Comparison of ENCODE assay signal across 1 cellular context in the genomic region with DNA sequence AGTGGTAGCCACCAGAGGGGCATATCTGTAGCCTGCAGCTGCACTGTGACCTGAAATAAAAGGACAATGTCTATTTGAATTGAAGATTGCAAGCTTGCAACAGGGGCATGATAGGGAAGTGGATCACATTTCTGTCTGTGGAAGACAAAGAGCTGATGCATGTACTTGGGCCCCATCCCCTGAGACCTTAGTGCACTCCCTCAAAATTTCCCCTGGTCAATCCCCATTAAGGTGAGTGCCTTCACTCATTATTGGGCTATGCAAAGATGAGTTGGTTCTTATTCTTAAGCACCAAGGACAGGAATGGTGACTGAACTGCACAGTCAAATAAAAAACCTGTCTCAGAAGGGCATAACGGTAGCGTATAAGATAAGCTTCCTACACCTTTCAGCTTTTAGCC.
TF ChIP-seq lines count a peak whose summit lies in the region.

No MANE protein-coding gene starts in this region.

TF ChIP-seq in IMR-90, 13 proteins besides CTCF, POLR2A, EP300 and RAD21:
- TF ChIP-seq BHLHE40 (IDR thresholded peaks at IDR 0.05; ENCODE audit: low read depth, low read length) (no peak), RCOR1 (IDR thresholded peaks at IDR 0.05; ENCODE audit: insufficient replicate concordance, low read length) (no peak), MAFK (IDR thresholded peaks at IDR 0.05; ENCODE audit: low read depth, low read length) (no peak), RFX5 (IDR thresholded peaks at IDR 0.05; ENCODE audit: low read depth, low read length) (no peak)
- TF ChIP-seq, protein P1, sequence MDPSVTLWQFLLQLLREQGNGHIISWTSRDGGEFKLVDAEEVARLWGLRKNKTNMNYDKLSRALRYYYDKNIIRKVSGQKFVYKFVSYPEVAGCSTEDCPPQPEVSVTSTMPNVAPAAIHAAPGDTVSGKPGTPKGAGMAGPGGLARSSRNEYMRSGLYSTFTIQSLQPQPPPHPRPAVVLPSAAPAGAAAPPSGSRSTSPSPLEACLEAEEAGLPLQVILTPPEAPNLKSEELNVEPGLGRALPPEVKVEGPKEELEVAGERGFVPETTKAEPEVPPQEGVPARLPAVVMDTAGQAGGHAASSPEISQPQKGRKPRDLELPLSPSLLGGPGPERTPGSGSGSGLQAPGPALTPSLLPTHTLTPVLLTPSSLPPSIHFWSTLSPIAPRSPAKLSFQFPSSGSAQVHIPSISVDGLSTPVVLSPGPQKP (IDR thresholded peaks at IDR 0.05; ENCODE audit: borderline replicate concordance, low read depth, low read length) = no peak
TF ChIP-seq in IMR-90: peak in this region for 0.
